ENCODE assay signal across 22 cellular contexts in the genomic region with DNA sequence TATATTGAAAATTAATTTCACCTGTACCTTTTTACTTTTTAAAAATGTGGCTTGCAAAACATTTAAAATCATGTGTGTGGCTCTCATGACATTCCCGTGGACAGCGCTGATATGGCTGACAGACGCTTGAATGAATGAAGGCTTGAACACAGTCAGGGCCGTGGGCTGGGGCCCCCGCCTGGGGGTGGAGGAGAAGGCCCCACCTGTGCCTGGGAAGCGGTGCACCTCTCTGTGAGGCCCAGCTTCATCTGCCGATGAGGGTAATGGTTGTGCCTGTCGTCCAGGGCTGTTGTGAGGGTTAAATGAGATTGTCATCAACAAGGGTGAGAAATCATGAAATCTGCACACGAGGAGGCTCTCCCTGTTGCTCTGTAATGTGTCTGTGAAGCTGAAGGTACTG.
"Had no signal": no experiment of that assay in that cellular context is flagged by ENCODE, and none has a peak within 500 bp of the region (broad histone marks: within the 10 kb centered on the region; RNA-seq: fewer than 3 reads in every experiment).

No MANE protein-coding gene starts in this region.

- DNase-seq: Kasumi-1, MM.1S, NCI-H1105, NCI-H1417, NCI-H1436 treated with DMSO at 0.1 percent for 48 hours, NCI-H1694, NCI-H187 treated with DMSO at 0.1 percent for 48 hours, NCI-H2029 treated with DMSO at 0.1 percent for 48 hours, NCI-H2171 treated with DMSO at 0.1 percent for 48 hours, NCI-H2227 treated with DMSO at 0.1 percent for 48 hours, NCI-H524, NCI-H526 treated with DMSO at 0.1 percent for 48 hours, NCI-H748 treated with DMSO at 0.1 percent for 48 hours, Right ventricle myocardium superior, RPMI8226, SIG-M5 had no signal

- H3K27ac ChIP-seq: HL-60, KMS-11, SJSA1, SK-N-MC had no signal

- H3K27ac Mint-ChIP-seq: IgD-negative memory B cell had no signal

- H3K36me3 Mint-ChIP-seq: IgD-negative memory B cell had no signal

- H3K4me3 ChIP-seq: K562, SJSA1, SK-N-MC had no signal
